ENCODE assay signal across 11 cellular contexts in the genomic region with DNA sequence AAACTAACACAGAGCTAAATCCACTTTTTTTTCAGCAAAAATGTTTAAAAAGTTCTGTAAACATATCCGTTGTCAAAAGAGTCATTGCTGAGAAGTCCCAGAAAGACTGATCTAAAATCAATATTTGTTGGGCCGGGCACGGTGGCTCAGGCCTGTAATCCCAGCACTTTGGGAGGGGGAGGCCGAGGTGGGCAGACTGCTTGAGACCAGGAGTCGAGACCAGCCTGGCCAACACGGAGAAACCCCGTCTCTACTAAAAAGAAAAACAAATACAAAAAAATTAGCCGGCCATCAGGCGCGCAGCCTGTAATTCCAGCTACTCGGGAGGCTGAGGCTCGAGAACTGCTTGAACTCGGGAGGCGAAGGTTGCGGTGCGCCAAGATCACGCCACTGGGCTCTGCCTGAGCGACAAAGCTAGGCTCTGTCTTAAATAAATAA. TPM values are rescaled to one million over a fixed set of nuclear protein-coding genes. Genes with fewer than 3 reads are reported as not detected.
A peak's percentile ranks its signal among the peaks of the same experiment; 100 is the strongest.
DNase-seq lines count a peak whose midpoint lies in the region; TF ChIP-seq lines count a peak whose summit lies in the region.
"Had no signal": no experiment of that assay in that cellular context is flagged by ENCODE, and none has a peak within 500 bp of the region (broad histone marks: within the 10 kb centered on the region; RNA-seq: fewer than 3 reads in every experiment).

No MANE protein-coding gene starts in this region.

- CTCF ChIA-PET in A673 (lab: Charles Lee) = no interaction called here

- BruUV-seq in A673 (replicated peaks; lab: Mats Ljungman, UMichigan) = no TSS peak

- H2AFZ ChIP-seq in hepatocyte = no peak overlapping the region

- H3K4me3 ChIP-seq in A673 (ENCODE audit: low read depth, low read length, poor library complexity, severe bottlenecking) (peak overlapping the region; percentile 90), GM08714 (ENCODE audit: low read length) (peak overlapping the region; percentile 81), SK-N-MC (peak overlapping the region; percentile 78), hepatocyte (peak overlapping the region; percentile 91)

- H3K27me3 ChIP-seq in A673 (replicated peaks; ENCODE audit: insufficient read depth, low read depth, low read length, poor library complexity) = no peaks in the 10 kb centered on the region
- no peaks in the 10 kb centered on the region for H3K27me3 ChIP-seq in hepatocyte
- H3K27me3 ChIP-seq: SJSA1 had no signal

- peaks cover 6% of the 10 kb centered on the region for H4K20me1 ChIP-seq in hepatocyte (ENCODE audit: insufficient read depth, poor library complexity, severe bottlenecking)

- peaks cover 61% of the 10 kb centered on the region for H3K79me2 ChIP-seq in hepatocyte

- H3K4me1 ChIP-seq in A673 (ENCODE audit: insufficient read depth, low read length, poor library complexity, severe bottlenecking) = peaks cover 10% of the 10 kb centered on the region
- H3K4me1 ChIP-seq in hepatocyte (ENCODE audit: insufficient read depth) = peaks cover 8% of the 10 kb centered on the region

- H3K4me2 ChIP-seq in hepatocyte = peak overlapping the region; percentile 80

- no peaks in the 10 kb centered on the region for H3K9me2 ChIP-seq in hepatocyte (replicated peaks; ENCODE audit: insufficient read depth)

- TF ChIP-seq CTCF in A673 (conservative IDR thresholded peaks at IDR 0.05; ENCODE audit: low read depth, low read length) = no peak
- no peak for TF ChIP-seq CTCF in hepatocyte (IDR thresholded peaks at IDR 0.05; ENCODE audit: poor library complexity)

- H3K9me3 ChIP-seq in A673 (ENCODE audit: low read depth, low read length, poor library complexity, severe bottlenecking) (no peaks in the 10 kb centered on the region), SK-N-MC (ENCODE audit: low read depth, low read length) (no peaks in the 10 kb centered on the region), hepatocyte (ENCODE audit: low read depth) (no peaks in the 10 kb centered on the region)

- POLR2A ChIA-PET in A673 (lab: Charles Lee; ENCODE audit: low non-redundant PET) = no interaction called here

- H3K27ac ChIP-seq in A673 (ENCODE audit: low read depth, low read length, poor library complexity, severe bottlenecking) (no peak overlapping the region), SK-N-MC (no peak overlapping the region), hepatocyte (peak overlapping the region; percentile 97)

- H3K36me3 ChIP-seq in A673 (ENCODE audit: insufficient read depth, low read length, poor library complexity, severe bottlenecking) (peaks cover 27% of the 10 kb centered on the region), SK-N-MC (ENCODE audit: insufficient read depth, low read length) (peaks cover 38% of the 10 kb centered on the region), hepatocyte (replicated peaks; ENCODE audit: insufficient read depth, low read depth) (no peaks in the 10 kb centered on the region)

- WGBS in hepatocyte (ENCODE audit: low lambda C conversion rate, missing lambda C conversion rate) = 63% methylated on average over 18 of the region's 18 CpGs

- intact Hi-C loops in A673 (cut with micrococcal nuclease; ENCODE audit: unreplicated experiment) = loop anchor here (5.0 kb wide), 1 partner anchor 85 kb away; the partner anchor contains the start of gene SP9

- H3K9ac ChIP-seq in SK-N-MC (ENCODE audit: insufficient read length) = peak overlapping the region; percentile 86

- no peak for DNase-seq in A673 (ENCODE audit: low spot score)
- no peak for DNase-seq in SK-N-MC (ENCODE audit: low read depth, low spot score)
- DNase-seq in hepatocyte (ENCODE audit: low spot score) = no peak
- DNase-seq in amygdala (lab: John Stamatoyannopoulos, UW) = no peak
- DNase-seq in kidney tubule cell (ENCODE audit: low spot score) = no peak
- no peak for DNase-seq in NCI-H146 (lab: John Stamatoyannopoulos, UW)
- DNase-seq in EL = no peak
- DNase-seq: amniotic stem cell, GF-D8 had no signal

RNA-seq across cellular contexts. Expression of gene OLA1, which starts 1.4 kb away (rescaled TPM):
- total RNA-seq in A673 (2021) (174 and 176 TPM in 2 replicates), hepatocyte (89.6 and 93.7 TPM in 2 replicates)
- polyA plus RNA-seq in hepatocyte = 89.3 and 95.5 TPM in 2 replicates
